ENCODE assay signal across 13 cellular contexts in the genomic region with DNA sequence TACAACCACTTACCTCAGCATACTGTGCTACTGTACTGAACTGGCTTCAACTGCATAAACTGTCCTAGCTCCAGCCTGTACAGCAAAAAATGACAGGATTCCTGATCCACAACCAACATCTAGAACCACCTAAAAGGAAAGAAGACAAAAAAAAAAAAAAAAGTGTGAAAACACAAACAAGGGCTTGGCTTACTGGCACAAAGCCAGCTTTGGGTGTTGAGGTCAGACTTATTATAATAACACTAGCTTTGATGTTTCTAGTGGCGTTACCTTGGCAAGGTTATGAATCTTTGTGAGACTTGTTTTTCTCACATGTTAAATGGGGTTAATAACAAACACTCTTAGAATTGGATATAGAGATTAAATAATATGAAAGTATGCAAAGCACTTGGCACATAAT.
"Had no signal": no experiment of that assay in that cellular context is flagged by ENCODE, and none has a peak within 500 bp of the region (broad histone marks: within the 10 kb centered on the region; RNA-seq: fewer than 3 reads in every experiment).

No MANE protein-coding gene starts in this region.

- H3K36me3 ChIP-seq: gastrocnemius medialis, heart left ventricle, left lung, thyroid gland, WERI-Rb-1 had no signal

- H3K4me1 ChIP-seq: gastrocnemius medialis, heart left ventricle, left lung, thyroid gland had no signal

- H3K4me3 Mint-ChIP-seq: activated naive CD8-positive, alpha-beta T cell; stimulated activated naive B cell treated with anti-CD40 and anti-IgM and Interleukin-4, amounts not matched to agents 10 μg/mL and 1 μg/mL and 100 μg/mL, for 72 hours had no signal

- H3K4me3 ChIP-seq: gastrocnemius medialis, heart left ventricle, left lung, thyroid gland had no signal

- DNase-seq: activated CD4-positive, alpha-beta T cell treated with anti-CD3 and anti-CD28 coated beads, Interleukin-2, amount 50 U/mL, for 4 hours; activated gamma-delta T cell treated with Interleukin-2 at 50 U/mL for 16 hours; effector CD4-positive, alpha-beta T cell; gastrocnemius medialis; heart left ventricle; left lung; midbrain; occipital lobe; retina; stimulated activated naive B cell treated with anti-CD40 and anti-IgM and Interleukin-4, amounts not matched to agents 10 μg/mL and 1 μg/mL and 100 μg/mL, for 72 hours; thyroid gland; WERI-Rb-1 had no signal

- H3K4me1 Mint-ChIP-seq: stimulated activated naive B cell treated with anti-CD40 and anti-IgM and Interleukin-4, amounts not matched to agents 10 μg/mL and 1 μg/mL and 100 μg/mL, for 72 hours had no signal

- H3K9me3 Mint-ChIP-seq: stimulated activated naive B cell treated with anti-CD40 and anti-IgM and Interleukin-4, amounts not matched to agents 10 μg/mL and 1 μg/mL and 100 μg/mL, for 72 hours had no signal

- H3K36me3 Mint-ChIP-seq: activated naive CD8-positive, alpha-beta T cell; stimulated activated naive B cell treated with anti-CD40 and anti-IgM and Interleukin-4, amounts not matched to agents 10 μg/mL and 1 μg/mL and 100 μg/mL, for 72 hours had no signal

- H3K9me3 ChIP-seq: gastrocnemius medialis, heart left ventricle, left lung, thyroid gland had no signal

- H3K27me3 Mint-ChIP-seq: stimulated activated naive B cell treated with anti-CD40 and anti-IgM and Interleukin-4, amounts not matched to agents 10 μg/mL and 1 μg/mL and 100 μg/mL, for 72 hours had no signal

- H3K27ac ChIP-seq: gastrocnemius medialis, heart left ventricle, left lung, thyroid gland, WERI-Rb-1 had no signal

- H3K27ac Mint-ChIP-seq: activated naive CD8-positive, alpha-beta T cell; stimulated activated naive B cell treated with anti-CD40 and anti-IgM and Interleukin-4, amounts not matched to agents 10 μg/mL and 1 μg/mL and 100 μg/mL, for 72 hours had no signal
